ENCODE assay signal across 19 cellular contexts in genomic region chr4:185700635-185701034, GRCh38.
"Had no signal": no experiment of that assay in that cellular context is flagged by ENCODE, and none has a peak within 500 bp of the region (broad histone marks: within the 10 kb centered on the region; RNA-seq: fewer than 3 reads in every experiment).

No MANE protein-coding gene starts in this region.

- H3K4me3 Mint-ChIP-seq: activated T-cell treated with anti-CD3 and anti-CD28 coated beads, Interleukin-2, amount 50 U/mL, for 4 hours; natural killer cell treated with Interleukin-12 subunit alpha and Interleukin-12 subunit beta and Interleukin-15 and Interleukin-18, amount 100 ng/mL, for 72 hours had no signal

- H3K27ac ChIP-seq: gastrocnemius medialis, hepatocyte, psoas muscle, skin epidermis, upper lobe of left lung had no signal

- H3K36me3 Mint-ChIP-seq: activated naive CD4-positive, alpha-beta T cell treated with anti-CD3 and anti-CD28 coated beads, Interleukin-2, amount 50 U/mL, for 72 hours; natural killer cell treated with Interleukin-12 subunit alpha and Interleukin-12 subunit beta and Interleukin-15 and Interleukin-18, amount 100 ng/mL, for 72 hours had no signal

- H3K9me3 ChIP-seq: gastrocnemius medialis, mucosa of descending colon, psoas muscle had no signal

- H3K4me1 ChIP-seq: gastrocnemius medialis, psoas muscle, upper lobe of left lung had no signal

- H3K4me3 ChIP-seq: gastrocnemius medialis, hepatocyte, mucosa of descending colon, psoas muscle, skin epidermis, upper lobe of left lung had no signal

- DNase-seq: activated CD4-positive, alpha-beta T cell treated with anti-CD3 and anti-CD28 coated beads for 1 hour; activated CD4-positive, alpha-beta T cell treated with anti-CD3 and anti-CD28 coated beads, Interleukin-2, amount 50 U/mL, for 48 hours; activated effector memory CD4-positive, alpha-beta T cell treated with anti-CD3 and anti-CD28 coated beads, Interleukin-2, amount 50 U/mL, for 16 hours; activated T-cell treated with anti-CD3 and anti-CD28 coated beads, Interleukin-2, amount 50 U/mL, for 4 hours; amygdala; caudate nucleus; cortex of kidney; effector CD8-positive, alpha-beta T cell; gastrocnemius medialis; kidney; mucosa of descending colon; occipital lobe; psoas muscle; T-helper 9 cell; upper lobe of left lung had no signal

- H3K36me3 ChIP-seq: gastrocnemius medialis, upper lobe of left lung had no signal

- H3K27ac Mint-ChIP-seq: activated naive CD4-positive, alpha-beta T cell treated with anti-CD3 and anti-CD28 coated beads, Interleukin-2, amount 50 U/mL, for 72 hours; natural killer cell treated with Interleukin-12 subunit alpha and Interleukin-12 subunit beta and Interleukin-15 and Interleukin-18, amount 100 ng/mL, for 72 hours had no signal

- H3K9me3 Mint-ChIP-seq: activated T-cell treated with anti-CD3 and anti-CD28 coated beads, Interleukin-2, amount 50 U/mL, for 4 hours; natural killer cell treated with Interleukin-12 subunit alpha and Interleukin-12 subunit beta and Interleukin-15 and Interleukin-18, amount 100 ng/mL, for 72 hours had no signal

- H3K27me3 ChIP-seq: gastrocnemius medialis, hepatocyte, upper lobe of left lung had no signal

- ATAC-seq: activated naive CD4-positive, alpha-beta T cell treated with anti-CD3 and anti-CD28 coated beads, Interleukin-2, amount 50 U/mL, for 72 hours; activated T-cell treated with anti-CD3 and anti-CD28 coated beads, Interleukin-2, amount 50 U/mL, for 4 hours; gastrocnemius medialis; mucosa of descending colon; natural killer cell treated with Interleukin-12 subunit alpha and Interleukin-12 subunit beta and Interleukin-15 and Interleukin-18, amount 100 ng/mL, for 72 hours; psoas muscle had no signal
